Comparison of ENCODE assay signal across 8 cellular contexts in the genomic region with DNA sequence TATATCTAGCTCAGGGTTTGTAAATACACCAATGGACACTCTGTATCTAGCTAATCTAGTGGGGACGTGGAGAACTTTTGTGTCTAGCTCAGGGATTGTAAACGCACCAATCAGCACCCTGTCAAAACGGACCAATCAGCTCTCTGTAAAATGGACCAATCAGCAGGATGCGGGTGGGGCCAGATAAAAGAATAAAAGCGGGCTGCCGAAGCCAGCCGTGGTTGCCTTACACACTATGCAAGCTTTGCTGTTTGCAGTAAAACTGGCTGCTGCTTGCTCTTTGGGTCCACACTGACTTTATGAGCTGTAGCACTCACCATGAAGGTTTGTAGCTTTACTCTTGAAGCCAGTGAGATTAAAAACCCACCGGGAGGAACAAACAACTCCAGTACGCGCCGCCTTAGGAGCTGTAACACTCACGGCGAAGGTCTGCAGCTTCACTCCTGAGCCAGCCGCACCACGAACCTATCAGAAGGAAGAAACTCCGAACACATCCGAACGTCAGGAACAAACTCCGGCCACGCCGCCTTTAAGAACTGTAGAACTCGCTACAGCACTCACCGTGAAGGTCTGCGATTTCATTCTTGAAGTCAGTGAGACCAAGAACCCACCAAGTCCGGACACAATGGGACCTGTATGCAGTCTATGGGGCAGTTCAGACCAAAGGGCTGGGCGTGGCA. TPM values are rescaled to one million over a fixed set of nuclear protein-coding genes. Genes with fewer than 3 reads are reported as not detected.
DNase-seq lines count a peak whose midpoint lies in the region; ATAC-seq and TF ChIP-seq lines count a peak whose summit lies in the region.
"Not testable (repeated sequence)": the region's sequence is repeated elsewhere in the genome, so short reads cannot be mapped to it uniquely, and the experiment has no call there.

No MANE protein-coding gene starts in this region.

- H3F3A ChIP-seq in GM23338 (replicated peaks; ENCODE audit: low read depth), result not testable (repeated sequence)

- not testable (repeated sequence) for H3K4me2 ChIP-seq in GM23338

- not testable (repeated sequence) for DNase-seq in GM23338 (ENCODE audit: low spot score); T-helper 2 cell treated with Interferon-gamma antibody and Interleukin-4, amounts not matched to agents 5 μg/mL and 100 μg/mL, for 36 hours (ENCODE audit: low spot score); activated CD4-positive, alpha-beta memory T cell treated with anti-CD3 and anti-CD28 coated beads for 36 hours; activated T-cell treated with anti-CD3 and anti-CD28 coated beads, Interleukin-2, amount 50 U/mL, for 24 hours; activated T-helper 2 cell treated with anti-CD3 and anti-CD28 coated beads, Interferon-gamma antibody, Interleukin-2, Interleukin-4, amounts not matched to agents 10 μg/mL and 5 μg/mL and 100 μg/mL, durations not matched to agents 14 hours and 24 hours and 36 hours (ENCODE audit: low spot score); glutamatergic neuron
- DNase-seq in spleen, result peak; percentile 54
- peak; percentile 66 for DNase-seq in testis

- 93 to 96% (median 94%) methylated on average over 25 to 26 of the region's 26 CpGs for WGBS in spleen, 5 donors
- 77 to 80% methylated on average over 24 to 26 of the region's 26 CpGs for WGBS in testis, 2 donors

- not testable (repeated sequence) for H3K27ac ChIP-seq in GM23338 (ENCODE audit: low read depth); spleen; testis

- H3K27ac Mint-ChIP-seq in GM23338; activated T-cell treated with anti-CD3 and anti-CD28 coated beads, Interleukin-2, amount 50 U/mL, for 24 hours; glutamatergic neuron (ENCODE audit: unreplicated experiment): not testable (repeated sequence)
- peak overlapping the region; percentile 53 for H3K27ac Mint-ChIP-seq in T-helper 2 cell treated with Interferon-gamma antibody and Interleukin-4, amounts not matched to agents 5 μg/mL and 100 μg/mL, for 36 hours
- peak overlapping the region; percentile 38 for H3K27ac Mint-ChIP-seq in activated CD4-positive, alpha-beta memory T cell treated with anti-CD3 and anti-CD28 coated beads for 36 hours
- H3K27ac Mint-ChIP-seq in activated T-helper 2 cell treated with anti-CD3 and anti-CD28 coated beads, Interferon-gamma antibody, Interleukin-2, Interleukin-4, amounts not matched to agents 10 μg/mL and 5 μg/mL and 100 μg/mL, durations not matched to agents 14 hours and 24 hours and 36 hours, result peak overlapping the region; percentile 82

- not testable (repeated sequence) for H3K4me1 Mint-ChIP-seq in GM23338; glutamatergic neuron (ENCODE audit: low read depth, unreplicated experiment)
- peaks cover 47% of the 10 kb centered on the region for H3K4me1 Mint-ChIP-seq in T-helper 2 cell treated with Interferon-gamma antibody and Interleukin-4, amounts not matched to agents 5 μg/mL and 100 μg/mL, for 36 hours (ENCODE audit: low read depth)
- peaks cover 24% of the 10 kb centered on the region for H3K4me1 Mint-ChIP-seq in activated CD4-positive, alpha-beta memory T cell treated with anti-CD3 and anti-CD28 coated beads for 36 hours (ENCODE audit: low read depth)
- H3K4me1 Mint-ChIP-seq in activated T-cell treated with anti-CD3 and anti-CD28 coated beads, Interleukin-2, amount 50 U/mL, for 24 hours (ENCODE audit: low read depth), result peaks cover 41% of the 10 kb centered on the region
- H3K4me1 Mint-ChIP-seq in activated T-helper 2 cell treated with anti-CD3 and anti-CD28 coated beads, Interferon-gamma antibody, Interleukin-2, Interleukin-4, amounts not matched to agents 10 μg/mL and 5 μg/mL and 100 μg/mL, durations not matched to agents 14 hours and 24 hours and 36 hours (ENCODE audit: low read depth), result peaks cover 37% of the 10 kb centered on the region

- H3K36me3 Mint-ChIP-seq in GM23338 (ENCODE audit: low read depth); T-helper 2 cell treated with Interferon-gamma antibody and Interleukin-4, amounts not matched to agents 5 μg/mL and 100 μg/mL, for 36 hours (ENCODE audit: low read depth); activated T-cell treated with anti-CD3 and anti-CD28 coated beads, Interleukin-2, amount 50 U/mL, for 24 hours (ENCODE audit: low read depth); glutamatergic neuron (ENCODE audit: unreplicated experiment): not testable (repeated sequence)
- H3K36me3 Mint-ChIP-seq in activated CD4-positive, alpha-beta memory T cell treated with anti-CD3 and anti-CD28 coated beads for 36 hours, result peaks cover 14% of the 10 kb centered on the region
- H3K36me3 Mint-ChIP-seq in activated T-helper 2 cell treated with anti-CD3 and anti-CD28 coated beads, Interferon-gamma antibody, Interleukin-2, Interleukin-4, amounts not matched to agents 10 μg/mL and 5 μg/mL and 100 μg/mL, durations not matched to agents 14 hours and 24 hours and 36 hours (ENCODE audit: low read depth), result peaks cover 12% of the 10 kb centered on the region

- H3K4me3 ChIP-seq in GM23338, spleen: not testable (repeated sequence)
- peak overlapping the region in 1 of 2 donors; percentile 33 for H3K4me3 ChIP-seq in testis

- intact Hi-C loops in activated CD4-positive, alpha-beta memory T cell treated with anti-CD3 and anti-CD28 coated beads for 36 hours (cut with micrococcal nuclease); activated T-helper 2 cell treated with anti-CD3 and anti-CD28 coated beads, Interferon-gamma antibody, Interleukin-2, Interleukin-4, amounts not matched to agents 10 μg/mL and 5 μg/mL and 100 μg/mL, durations not matched to agents 14 hours and 24 hours and 36 hours (cut with micrococcal nuclease); spleen (cut with DNase I; ENCODE audit: low total_unique reads); testis (cut with DNase I; ENCODE audit: low total_unique reads): not testable (repeated sequence)

- not testable (repeated sequence) for H3K9me3 ChIP-seq in spleen, testis

- TF ChIP-seq POLR2A in spleen (IDR thresholded peaks at IDR 0.05); testis (IDR thresholded peaks at IDR 0.05): not testable (repeated sequence)

- H3K9me2 ChIP-seq in GM23338 (ENCODE audit: insufficient read depth), result not testable (repeated sequence)

- peak overlapping the region; percentile 81 for H2AFZ ChIP-seq in GM23338

- H3K4me1 ChIP-seq in GM23338 (ENCODE audit: insufficient read depth); testis: not testable (repeated sequence)
- peaks cover 9 to 42% (median 27%) of the 10 kb centered on the region in 6 donors for H3K4me1 ChIP-seq in spleen

- H4K20me1 ChIP-seq in GM23338 (replicated peaks; ENCODE audit: insufficient read depth), result not testable (repeated sequence)

- CTCF ChIA-PET in activated CD4-positive, alpha-beta memory T cell treated with anti-CD3 and anti-CD28 coated beads for 36 hours (lab: Charles Lee), result interaction anchor here (0.8 to 2.1 kb wide), 3 partner anchors 11 to 178 kb away, joined by 3 to 5 read pairs (median 3); no protein-coding TSS in a partner anchor

- POLR2A ChIA-PET in activated CD4-positive, alpha-beta memory T cell treated with anti-CD3 and anti-CD28 coated beads for 36 hours (lab: Charles Lee), result interaction anchor here (1.4 to 2.0 kb wide), 2 partner anchors 12 to 104 kb away, joined by 3 to 6 read pairs; no protein-coding TSS in a partner anchor

- TF ChIP-seq CTCF in GM23338 (conservative IDR thresholded peaks at IDR 0.05; ENCODE audit: low read depth in 2 of 2); glutamatergic neuron (IDR thresholded peaks at IDR 0.05; ENCODE audit: partially characterized antibody, unreplicated experiment); spleen (IDR thresholded peaks at IDR 0.05 in 8 of 11, conservative IDR thresholded peaks at IDR 0.05 in 3 of 11); testis (IDR thresholded peaks at IDR 0.05): not testable (repeated sequence)

- not testable (repeated sequence) for H3K36me3 ChIP-seq in GM23338 (ENCODE audit: insufficient read depth); spleen; testis (ENCODE audit: low read depth, missing control alignments)

- not testable (repeated sequence) for H3K79me2 ChIP-seq in GM23338 (replicated peaks; ENCODE audit: insufficient read depth)

- H3K27me3 Mint-ChIP-seq in GM23338 (ENCODE audit: insufficient read depth, low read depth, poor library complexity); T-helper 2 cell treated with Interferon-gamma antibody and Interleukin-4, amounts not matched to agents 5 μg/mL and 100 μg/mL, for 36 hours (ENCODE audit: low read depth); activated CD4-positive, alpha-beta memory T cell treated with anti-CD3 and anti-CD28 coated beads for 36 hours; activated T-cell treated with anti-CD3 and anti-CD28 coated beads, Interleukin-2, amount 50 U/mL, for 24 hours; activated T-helper 2 cell treated with anti-CD3 and anti-CD28 coated beads, Interferon-gamma antibody, Interleukin-2, Interleukin-4, amounts not matched to agents 10 μg/mL and 5 μg/mL and 100 μg/mL, durations not matched to agents 14 hours and 24 hours and 36 hours (ENCODE audit: low read depth); glutamatergic neuron (ENCODE audit: unreplicated experiment): not testable (repeated sequence)

- H3K4me3 Mint-ChIP-seq in GM23338; T-helper 2 cell treated with Interferon-gamma antibody and Interleukin-4, amounts not matched to agents 5 μg/mL and 100 μg/mL, for 36 hours: not testable (repeated sequence)
- H3K4me3 Mint-ChIP-seq in activated CD4-positive, alpha-beta memory T cell treated with anti-CD3 and anti-CD28 coated beads for 36 hours, result peak overlapping the region; percentile 41
- H3K4me3 Mint-ChIP-seq in activated T-cell treated with anti-CD3 and anti-CD28 coated beads, Interleukin-2, amount 50 U/mL, for 24 hours, result peak overlapping the region; percentile 23
- peak overlapping the region; percentile 54 for H3K4me3 Mint-ChIP-seq in activated T-helper 2 cell treated with anti-CD3 and anti-CD28 coated beads, Interferon-gamma antibody, Interleukin-2, Interleukin-4, amounts not matched to agents 10 μg/mL and 5 μg/mL and 100 μg/mL, durations not matched to agents 14 hours and 24 hours and 36 hours (ENCODE audit: low read depth)
- peak overlapping the region; percentile 34 for H3K4me3 Mint-ChIP-seq in glutamatergic neuron (ENCODE audit: unreplicated experiment)

- not testable (repeated sequence) for H3K27me3 ChIP-seq in GM23338 (ENCODE audit: insufficient read depth); spleen (replicated peaks in 1 of 7); testis

- peaks cover 11% of the 10 kb centered on the region; the same call in 2 of the 3 replicates for H3K9me3 Mint-ChIP-seq in GM23338
- H3K9me3 Mint-ChIP-seq in T-helper 2 cell treated with Interferon-gamma antibody and Interleukin-4, amounts not matched to agents 5 μg/mL and 100 μg/mL, for 36 hours; activated CD4-positive, alpha-beta memory T cell treated with anti-CD3 and anti-CD28 coated beads for 36 hours; activated T-cell treated with anti-CD3 and anti-CD28 coated beads, Interleukin-2, amount 50 U/mL, for 24 hours; activated T-helper 2 cell treated with anti-CD3 and anti-CD28 coated beads, Interferon-gamma antibody, Interleukin-2, Interleukin-4, amounts not matched to agents 10 μg/mL and 5 μg/mL and 100 μg/mL, durations not matched to agents 14 hours and 24 hours and 36 hours; glutamatergic neuron (ENCODE audit: unreplicated experiment): not testable (repeated sequence)

- ATAC-seq in GM23338, result not testable (repeated sequence)

RNA-seq across cellular contexts. Expression of a gene that starts 42.0 kb away (rescaled TPM):
- total RNA-seq in GM23338 (2014; rRNA removed; shearing (Covaris generic)), result 15.7 and 20.9 TPM in 2 replicates
- 6.3 and 7.4 TPM in 2 replicates for polyA plus RNA-seq in GM23338 (2016; fragmentation: Nextera tagmentation; extraction: Ambion mirVana)
- total RNA-seq in activated CD4-positive, alpha-beta memory T cell treated with anti-CD3 and anti-CD28 coated beads for 36 hours, result 100 to 1,000 TPM; 576 to 590 TPM
- total RNA-seq in activated T-helper 2 cell treated with anti-CD3 and anti-CD28 coated beads, Interferon-gamma antibody, Interleukin-2, Interleukin-4, amounts not matched to agents 10 μg/mL and 5 μg/mL and 100 μg/mL, durations not matched to agents 14 hours and 24 hours and 36 hours, result 564 and 570 TPM in 2 replicates
- total RNA-seq in glutamatergic neuron (ENCODE audit: unreplicated experiment), result 26.5 TPM
- 100 to 1,000 TPM in 2 of 7 donors, 10 to 100 TPM in 5; 62.0 to 139 (median 86.8) TPM for total RNA-seq in spleen
- 10 to 100 TPM in 2 of 3 donors, 1 to 10 TPM in 1; 10.0 to 33.3 (median 10.9) TPM for polyA plus RNA-seq in spleen
- 10 to 100 TPM; 23.1 to 32.1 TPM for total RNA-seq in testis
- polyA plus RNA-seq in testis (ENCODE audit: insufficient read depth, low read depth, low replicate concordance), result 21.5 TPM

RNA-seq across cellular contexts. Expression of a gene that starts 58.0 kb away (rescaled TPM):
- 14.4 and 18.6 TPM in 2 replicates for total RNA-seq in GM23338 (2014; rRNA removed; shearing (Covaris generic))
- 2.7 and 3.1 TPM in 2 replicates for polyA plus RNA-seq in GM23338 (2016; fragmentation: Nextera tagmentation; extraction: Ambion mirVana)
- total RNA-seq in activated CD4-positive, alpha-beta memory T cell treated with anti-CD3 and anti-CD28 coated beads for 36 hours, result 10 to 100 TPM; 18.0 to 21.1 TPM
- total RNA-seq in activated T-helper 2 cell treated with anti-CD3 and anti-CD28 coated beads, Interferon-gamma antibody, Interleukin-2, Interleukin-4, amounts not matched to agents 10 μg/mL and 5 μg/mL and 100 μg/mL, durations not matched to agents 14 hours and 24 hours and 36 hours, result 51.9 and 55.8 TPM in 2 replicates
- 3.3 TPM for total RNA-seq in glutamatergic neuron (ENCODE audit: unreplicated experiment)
- total RNA-seq in spleen, result 100 to 1,000 TPM; 150 to 369 (median 272) TPM
- 100 to 1,000 TPM in 1 of 3 donors, 10 to 100 TPM in 2; 39.5 to 176 (median 89.2) TPM for polyA plus RNA-seq in spleen
- 10 to 100 TPM; 18.6 to 23.1 TPM for total RNA-seq in testis
- polyA plus RNA-seq in testis (ENCODE audit: insufficient read depth, low read depth, low replicate concordance), result 14.4 TPM
